Comparison of ENCODE assay signal across 8 cellular contexts in the genomic region with DNA sequence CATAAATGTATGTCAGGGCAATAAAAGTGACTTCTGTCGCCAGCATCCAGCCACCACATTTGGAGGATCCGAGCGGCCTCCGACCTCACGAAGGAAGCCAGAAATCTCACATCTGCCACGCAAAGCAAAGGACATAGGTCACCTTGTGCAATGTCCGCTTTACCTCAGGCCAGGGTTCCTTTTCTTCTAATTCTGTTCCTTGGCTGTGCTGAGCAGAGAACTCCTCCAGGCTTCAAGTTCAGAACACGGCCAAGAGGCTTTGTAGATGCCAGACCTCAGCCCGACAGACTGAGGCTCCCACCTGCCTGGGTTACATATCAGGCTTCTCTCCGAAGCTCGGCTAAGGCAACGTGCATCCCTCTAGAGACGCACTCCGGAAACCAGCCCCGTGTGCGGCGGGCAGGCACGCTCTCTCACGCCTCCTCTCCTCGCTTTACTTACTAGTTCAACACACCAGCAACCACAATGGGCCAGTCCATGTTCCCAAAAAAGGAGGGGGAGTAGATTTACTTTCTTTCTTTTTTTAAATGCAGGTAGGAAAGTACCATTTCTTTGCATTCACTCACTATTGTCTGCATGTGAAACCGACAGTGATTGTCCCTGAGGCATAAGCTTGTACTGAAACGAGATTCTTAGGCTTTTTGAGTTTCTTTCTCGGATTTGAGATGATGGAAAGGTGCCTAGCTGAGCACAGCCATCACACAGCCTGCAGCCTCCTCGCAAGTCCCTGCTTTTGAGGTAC.
DNase-seq lines count a peak whose midpoint lies in the region; ATAC-seq and TF ChIP-seq lines count a peak whose summit lies in the region.

No MANE protein-coding gene starts in this region.

- H3K4me3 Mint-ChIP-seq in CD14-positive monocyte: peak overlapping the region; percentile 76 to 92
- H3K4me3 Mint-ChIP-seq in naive thymus-derived CD8-positive, alpha-beta T cell: peak overlapping the region; percentile 88 to 99 (median 97)
- H3K4me3 Mint-ChIP-seq in stimulated activated naive B cell treated with anti-CD40 and anti-IgM and Interleukin-4, amounts not matched to agents 10 μg/mL and 1 μg/mL and 100 μg/mL, for 72 hours: peak overlapping the region; percentile 92 to 96

- no peaks in the 10 kb centered on the region for H3K27me3 ChIP-seq in esophagus squamous epithelium

- peaks cover 20% of the 10 kb centered on the region for H3K4me1 Mint-ChIP-seq in CD14-positive monocyte
- H3K4me1 Mint-ChIP-seq in naive thymus-derived CD8-positive, alpha-beta T cell: peaks cover 22 to 72% (median 60%) of the 10 kb centered on the region in 4 donors
- H3K4me1 Mint-ChIP-seq in stimulated activated naive B cell treated with anti-CD40 and anti-IgM and Interleukin-4, amounts not matched to agents 10 μg/mL and 1 μg/mL and 100 μg/mL, for 72 hours: peaks cover 33 to 58% of the 10 kb centered on the region in 2 donors

- no peaks in the 10 kb centered on the region for H3K9me3 ChIP-seq in esophagus squamous epithelium

- peaks cover 13 to 60% (median 30%) of the 10 kb centered on the region in 3 donors for H3K4me1 ChIP-seq in esophagus squamous epithelium

- POLR2A ChIA-PET in naive thymus-derived CD8-positive, alpha-beta T cell (lab: Charles Lee): interaction anchor here (0.6 to 23.3 kb wide), 14 partner anchors 12 to 353 kb away, joined by 3 to 654 read pairs (median 6); partner anchors contain the start of genes CCDC186 and FHIP2A

- H3K27me3 Mint-ChIP-seq in CD14-positive monocyte (ENCODE audit: low read depth in 3 of 3): peaks cover 12 to 23% (median 22%) of the 10 kb centered on the region in 3 donors
- H3K27me3 Mint-ChIP-seq in naive thymus-derived CD8-positive, alpha-beta T cell: no peaks in the 10 kb centered on the region
- no peaks in the 10 kb centered on the region for H3K27me3 Mint-ChIP-seq in stimulated activated naive B cell treated with anti-CD40 and anti-IgM and Interleukin-4, amounts not matched to agents 10 μg/mL and 1 μg/mL and 100 μg/mL, for 72 hours

- peak; percentile 95 for ATAC-seq in GM19395 (IDR thresholded peaks at IDR 0.05; ENCODE audit: unreplicated experiment)
- ATAC-seq in HG03521 (IDR thresholded peaks at IDR 0.05; ENCODE audit: unreplicated experiment): peak; percentile 98
- ATAC-seq in naive thymus-derived CD8-positive, alpha-beta T cell: peak; percentile 86 to 89
- peak; percentile 97 for ATAC-seq in stimulated activated naive B cell treated with anti-CD40 and anti-IgM and Interleukin-4, amounts not matched to agents 10 μg/mL and 1 μg/mL and 100 μg/mL, for 72 hours (replicated peaks)

- DNase-seq in CD14-positive monocyte (ENCODE audit: low spot score): peak; percentile 59
- DNase-seq in NK-92 (lab: John Stamatoyannopoulos, UW; ENCODE audit: unreplicated experiment): peak; percentile 62
- DNase-seq in activated T-cell treated with anti-CD3 and anti-CD28 coated beads for 48 hours (ENCODE audit: low read depth): peak; percentile 82
- peak; percentile 57 for DNase-seq in esophagus squamous epithelium (lab: John Stamatoyannopoulos, UW)
- peak; percentile 75 to 97 (median 92) for DNase-seq in naive thymus-derived CD8-positive, alpha-beta T cell
- peak; percentile 89 for DNase-seq in stimulated activated naive B cell treated with anti-CD40 and anti-IgM and Interleukin-4, amounts not matched to agents 10 μg/mL and 1 μg/mL and 100 μg/mL, for 72 hours

- H3K27ac Mint-ChIP-seq in CD14-positive monocyte: peak overlapping the region in 4 of 7 donors; percentile 49 to 76 (median 66)
- H3K27ac Mint-ChIP-seq in naive thymus-derived CD8-positive, alpha-beta T cell: peak overlapping the region; percentile 96 to 100 (median 99)
- H3K27ac Mint-ChIP-seq in stimulated activated naive B cell treated with anti-CD40 and anti-IgM and Interleukin-4, amounts not matched to agents 10 μg/mL and 1 μg/mL and 100 μg/mL, for 72 hours: peak overlapping the region; percentile 99

- peak overlapping the region; percentile 81 to 97 (median 92) for H3K27ac ChIP-seq in esophagus squamous epithelium

- peak in 3 of 4 donors; percentile 90 to 95 (median 93) for TF ChIP-seq POLR2A in esophagus squamous epithelium (IDR thresholded peaks at IDR 0.05)

- TF ChIP-seq CTCF in CD14-positive monocyte (IDR thresholded peaks at IDR 0.05) (no peak), esophagus squamous epithelium (IDR thresholded peaks at IDR 0.05) (no peak)

- peaks cover 0 to 3% of the 10 kb centered on the region in 2 donors for H3K36me3 Mint-ChIP-seq in CD14-positive monocyte
- H3K36me3 Mint-ChIP-seq in naive thymus-derived CD8-positive, alpha-beta T cell: peaks cover 3 to 10% (median 6%) of the 10 kb centered on the region in 3 donors
- H3K36me3 Mint-ChIP-seq in stimulated activated naive B cell treated with anti-CD40 and anti-IgM and Interleukin-4, amounts not matched to agents 10 μg/mL and 1 μg/mL and 100 μg/mL, for 72 hours: no peaks in the 10 kb centered on the region

- 2 to 14% methylated on average over 21 to 24 of the region's 24 CpGs for WGBS in esophagus squamous epithelium, 2 donors

- peaks cover 0 to 5% (median 0%) of the 10 kb centered on the region in 7 donors for H3K9me3 Mint-ChIP-seq in CD14-positive monocyte
- H3K9me3 Mint-ChIP-seq in naive thymus-derived CD8-positive, alpha-beta T cell: no peaks in the 10 kb centered on the region
- no peaks in the 10 kb centered on the region for H3K9me3 Mint-ChIP-seq in stimulated activated naive B cell treated with anti-CD40 and anti-IgM and Interleukin-4, amounts not matched to agents 10 μg/mL and 1 μg/mL and 100 μg/mL, for 72 hours

- intact Hi-C loops in CD14-positive monocyte (cut with micrococcal nuclease): no loop called here
- intact Hi-C loops in esophagus squamous epithelium (cut with DNase I): no loop called here

- peak overlapping the region; percentile 46 to 66 (median 58) for H3K4me3 ChIP-seq in esophagus squamous epithelium

- H3K36me3 ChIP-seq in esophagus squamous epithelium: peaks cover 0 to under 1% (median 0%) of the 10 kb centered on the region in 3 donors

Comparison
In these comparisons a context has a peak if more than half of its experiments do, and no peak if none do; other contexts are left out.
1. Peak in every context shown above with its lines: DNase-seq, ATAC-seq, H3K4me3 ChIP-seq and H3K27ac ChIP-seq.